Comparison of ENCODE assay signal across 27 cellular contexts in genomic region chr1:170481000-170481399, GRCh38.
"Had no signal": no experiment of that assay in that cellular context is flagged by ENCODE, and none has a peak within 500 bp of the region (broad histone marks: within the 10 kb centered on the region; RNA-seq: fewer than 3 reads in every experiment).

No MANE protein-coding gene starts in this region.

- H3K36me3 ChIP-seq: left ventricle myocardium inferior, pancreas, prostate gland, thyroid gland, transverse colon, upper lobe of right lung had no signal

- H3K4me3 ChIP-seq: left ventricle myocardium inferior, lung, pancreas, prostate gland, skin epidermis, thyroid gland, transverse colon, upper lobe of right lung had no signal

- H3K36me3 Mint-ChIP-seq: mesothelial cell of epicardium, naive B cell, natural killer cell had no signal

- H3K27ac ChIP-seq: left ventricle myocardium inferior, pancreas, prostate gland, thyroid gland, transverse colon, upper lobe of right lung had no signal

- H3K4me1 Mint-ChIP-seq: naive B cell; natural killer cell; stimulated activated naive CD8-positive, alpha-beta T cell treated with anti-CD3 and anti-CD28 coated beads, Interleukin-15, amount 100 ng/mL, for 72 hours had no signal

- H3K27me3 ChIP-seq: pancreas, thyroid gland, transverse colon, upper lobe of right lung had no signal

- H3K9me3 ChIP-seq: pancreas, prostate gland, thyroid gland, transverse colon, upper lobe of right lung had no signal

- ATAC-seq: natural killer cell; pancreas; right cardiac atrium; sciatic nerve; stimulated activated naive CD8-positive, alpha-beta T cell treated with anti-CD3 and anti-CD28 coated beads, Interleukin-15, amount 100 ng/mL, for 72 hours; upper lobe of right lung had no signal

- H3K4me3 Mint-ChIP-seq: mesothelial cell of epicardium; naive B cell; natural killer cell; nephron progenitor cell; stimulated activated naive CD8-positive, alpha-beta T cell treated with anti-CD3 and anti-CD28 coated beads, Interleukin-15, amount 100 ng/mL, for 72 hours had no signal

- H3K9me3 Mint-ChIP-seq: naive B cell; natural killer cell; nephron progenitor cell; stimulated activated naive CD8-positive, alpha-beta T cell treated with anti-CD3 and anti-CD28 coated beads, Interleukin-15, amount 100 ng/mL, for 72 hours had no signal

- H3K27ac Mint-ChIP-seq: mesothelial cell of epicardium, naive B cell, natural killer cell, nephron progenitor cell had no signal

- DNase-seq: hypothalamus; islet precursor cell; left ventricle myocardium inferior; mesendoderm; naive B cell; natural killer cell; nephron progenitor cell; nucleus accumbens; pancreas; posterior cingulate gyrus; retina; right cardiac atrium; stimulated activated CD4-positive, alpha-beta T cell treated with anti-CD3 and anti-CD28 coated beads, Interleukin-12 subunit alpha, Interleukin-12 subunit beta, amount 100 ng/mL, for 4 hours; stimulated activated CD4-positive, alpha-beta T cell treated with anti-CD3 and anti-CD28 coated beads, Interleukin-15, amount 100 ng/mL, for 24 hours; stimulated activated CD4-positive, alpha-beta T cell treated with anti-CD3 and anti-CD28 coated beads, Interleukin-2, amount 100 ng/mL, for 24 hours; stimulated activated CD4-positive, alpha-beta T cell treated with anti-CD3 and anti-CD28 coated beads, Interleukin-4, amount 100 ng/mL, for 1 hour; stimulated activated naive CD4-positive, alpha-beta T cell; stimulated activated naive CD8-positive, alpha-beta T cell treated with anti-CD3 and anti-CD28 coated beads, Interleukin-15, amount 100 ng/mL, for 72 hours; substantia nigra; transverse colon; upper lobe of right lung had no signal

- H3K4me1 ChIP-seq: left ventricle myocardium inferior, pancreas, prostate gland, transverse colon, upper lobe of right lung had no signal
